ENCODE assay signal across 24 cellular contexts in genomic region chr14:38578278-38578681, GRCh38.
A peak's percentile ranks its signal among the peaks of the same experiment; 100 is the strongest.
DNase-seq lines count a peak whose midpoint lies in the region; ATAC-seq, FAIRE-seq and TF ChIP-seq lines count a peak whose summit lies in the region.
"Had no signal": no experiment of that assay in that cellular context is flagged by ENCODE, and none has a peak within 500 bp of the region (broad histone marks: within the 10 kb centered on the region; RNA-seq: fewer than 3 reads in every experiment).

No MANE protein-coding gene starts in this region.

- peaks cover 3% of the 10 kb centered on the region for H3K9me3 ChIP-seq in astrocyte (ENCODE audit: insufficient read depth, low read depth, low read length)

- H3K27ac Mint-ChIP-seq in astrocyte (ENCODE audit: unreplicated experiment) = peak overlapping the region; percentile 55
- H3K27ac Mint-ChIP-seq: activated B cell treated with CpG ODN at 0.5 μM for 24 hours; activated naive CD8-positive, alpha-beta T cell; B cell; naive B cell; T-helper 1 cell treated with Interleukin-12 subunit alpha and Interleukin-12 subunit beta and Interleukin-4 antibody, amounts not matched to agents 30 μg/mL and 1 μg/mL, for 36 hours had no signal

- H3K36me3 Mint-ChIP-seq in astrocyte (ENCODE audit: low read depth, unreplicated experiment) = no peaks in the 10 kb centered on the region
- H3K36me3 Mint-ChIP-seq: activated naive CD8-positive, alpha-beta T cell; naive B cell had no signal

- peaks cover 6% of the 10 kb centered on the region for H3K4me1 Mint-ChIP-seq in astrocyte (ENCODE audit: low read depth, unreplicated experiment)
- H3K4me1 Mint-ChIP-seq: activated B cell treated with CpG ODN at 0.5 μM for 24 hours, B cell, naive B cell had no signal

- H3K9me3 Mint-ChIP-seq in astrocyte (ENCODE audit: unreplicated experiment) = peaks cover 3% of the 10 kb centered on the region
- H3K9me3 Mint-ChIP-seq: activated B cell treated with CpG ODN at 0.5 μM for 24 hours; T-helper 1 cell treated with Interleukin-12 subunit alpha and Interleukin-12 subunit beta and Interleukin-4 antibody, amounts not matched to agents 30 μg/mL and 1 μg/mL, for 36 hours had no signal

- TF ChIP-seq CTCF in AG10803 (conservative IDR thresholded peaks at IDR 0.05; ENCODE audit: low read length) (no peak), astrocyte (IDR thresholded peaks at IDR 0.05; ENCODE audit: insufficient read depth, low read depth, low read length) (no peak)

- CTCF ChIA-PET in HEK293T (lab: Yijun Ruan, JAX) = no interaction called here

- FAIRE-seq in astrocyte (lab: Jason Lieb, UNC) (no peak), urothelium cell line (lab: Jason Lieb, UNC) (no peak)
- FAIRE-seq: bronchial epithelial cell had no signal

- H2AFZ ChIP-seq in astrocyte (ENCODE audit: low read depth, low read length) = no peak overlapping the region
- H2AFZ ChIP-seq: parathyroid adenoma had no signal

- intact Hi-C loops in left colon (cut with DNase I, micrococcal nuclease) = no loop called here

- no peaks in the 10 kb centered on the region for H4K20me1 ChIP-seq in astrocyte (ENCODE audit: insufficient read depth, low read length)

- H3K27me3 Mint-ChIP-seq in astrocyte (ENCODE audit: low read depth, unreplicated experiment) = no peaks in the 10 kb centered on the region
- H3K27me3 Mint-ChIP-seq: activated B cell treated with CpG ODN at 0.5 μM for 24 hours, B cell, naive B cell had no signal

- H3K4me3 Mint-ChIP-seq in astrocyte (ENCODE audit: unreplicated experiment) = no peak overlapping the region
- H3K4me3 Mint-ChIP-seq: activated B cell treated with CpG ODN at 0.5 μM for 24 hours; activated naive CD8-positive, alpha-beta T cell; B cell; naive B cell; T-helper 1 cell treated with Interleukin-12 subunit alpha and Interleukin-12 subunit beta and Interleukin-4 antibody, amounts not matched to agents 30 μg/mL and 1 μg/mL, for 36 hours had no signal

- POLR2A ChIA-PET in HEK293T (lab: Yijun Ruan, JAX) = no interaction called here

- H3K27me3 ChIP-seq in astrocyte (ENCODE audit: insufficient read depth, low read length) = no peaks in the 10 kb centered on the region

- H3K79me2 ChIP-seq in astrocyte (ENCODE audit: insufficient read depth, low read length) = no peaks in the 10 kb centered on the region
- H3K79me2 ChIP-seq: parathyroid adenoma had no signal

- no peak overlapping the region for H3K27ac ChIP-seq in astrocyte (ENCODE audit: low read depth, low read length)
- H3K27ac ChIP-seq: epithelial cell of prostate, parathyroid adenoma had no signal

- DNase-seq in AG10803 (ENCODE audit: low read depth) (peak; percentile 59), H4 (ENCODE audit: low spot score) (peak; percentile 13), astrocyte (ENCODE audit: low read depth) (no peak), left colon (no peak), HEK293T (ENCODE audit: extremely low spot score) (no peak), urothelium cell line (ENCODE audit: low spot score) (no peak), C1 segment of cervical spinal cord (lab: John Stamatoyannopoulos, UW) (no peak)
- DNase-seq: activated B cell treated with CpG ODN at 0.5 μM for 24 hours; activated T-cell treated with anti-CD3 and anti-CD28 coated beads, Interleukin-2, amount 50 U/mL, for 48 hours; dermis blood vessel endothelial cell; DMS 273 treated with DMSO at 0.1 percent for 48 hours; MM.1S; naive B cell; NCI-H187; NCI-H510A treated with DMSO at 0.1 percent for 48 hours; SHP77; stimulated activated CD4-positive, alpha-beta T cell treated with anti-CD3 and anti-CD28 coated beads, Interleukin-2, amount 100 ng/mL, for 48 hours had no signal

- no peaks in the 10 kb centered on the region for H3K4me1 ChIP-seq in astrocyte (ENCODE audit: insufficient read depth, low read length)
- H3K4me1 ChIP-seq: parathyroid adenoma had no signal

- H3K4me3 ChIP-seq in AG10803 (ENCODE audit: low read length) (no peak overlapping the region), astrocyte (ENCODE audit: insufficient read depth, low read depth, low read length) (no peak overlapping the region)

- ATAC-seq in left colon = peak; percentile 42
- no peak for ATAC-seq in GM19467 (IDR thresholded peaks at IDR 0.05; ENCODE audit: unreplicated experiment)

- H3K36me3 ChIP-seq in astrocyte (ENCODE audit: insufficient read depth, low read length) = no peaks in the 10 kb centered on the region

- no peak overlapping the region for H3K4me2 ChIP-seq in astrocyte (ENCODE audit: low read length)

- H3K9ac ChIP-seq in astrocyte (ENCODE audit: low read length) = no peak overlapping the region
- H3K9ac ChIP-seq: parathyroid adenoma had no signal

TF ChIP-seq in HEK293T, 16 proteins besides CTCF, POLR2A, EP300 and RAD21:
- TF ChIP-seq LEF1 (IDR thresholded peaks at IDR 0.05; ENCODE audit: borderline replicate concordance) (no peak), TARDBP (IDR thresholded peaks at IDR 0.05) (no peak), FOXA1 (IDR thresholded peaks at IDR 0.05) (no peak), SUZ12 (IDR thresholded peaks at IDR 0.05) (no peak), ZNF384 (IDR thresholded peaks at IDR 0.05) (no peak), HDGF (IDR thresholded peaks at IDR 0.05; ENCODE audit: borderline replicate concordance) (no peak), L3MBTL2 (conservative IDR thresholded peaks at IDR 0.05) (no peak), CTBP1 (IDR thresholded peaks at IDR 0.05; ENCODE audit: borderline replicate concordance) (no peak), ARNT (IDR thresholded peaks at IDR 0.05) (no peak), FOXM1 (IDR thresholded peaks at IDR 0.05; ENCODE audit: borderline replicate concordance) (no peak), ELF4 (IDR thresholded peaks at IDR 0.05) (no peak), BHLHE40 (IDR thresholded peaks at IDR 0.05; ENCODE audit: borderline replicate concordance) (no peak)
- TF ChIP-seq, protein P1, sequence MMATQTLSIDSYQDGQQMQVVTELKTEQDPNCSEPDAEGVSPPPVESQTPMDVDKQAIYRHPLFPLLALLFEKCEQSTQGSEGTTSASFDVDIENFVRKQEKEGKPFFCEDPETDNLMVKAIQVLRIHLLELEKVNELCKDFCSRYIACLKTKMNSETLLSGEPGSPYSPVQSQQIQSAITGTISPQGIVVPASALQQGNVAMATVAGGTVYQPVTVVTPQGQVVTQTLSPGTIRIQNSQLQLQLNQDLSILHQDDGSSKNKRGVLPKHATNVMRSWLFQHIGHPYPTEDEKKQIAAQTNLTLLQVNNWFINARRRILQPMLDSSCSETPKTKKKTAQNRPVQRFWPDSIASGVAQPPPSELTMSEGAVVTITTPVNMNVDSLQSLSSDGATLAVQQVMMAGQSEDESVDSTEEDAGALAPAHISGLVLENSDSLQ (IDR thresholded peaks at IDR 0.05) = no peak

Comparison
In these comparisons a context has a peak if more than half of its experiments do, and no peak if none do; other contexts are left out.
1. DNase-seq: peak in AG10803 (single experiment) and H4 (single experiment); none in astrocyte (single experiment), left colon (0 of 2), HEK293T (single experiment), urothelium cell line (single experiment) and C1 segment of cervical spinal cord (0 of 14).